12 cellular contexts compared by ENCODE assay signal in genomic region chr2:39142012-39142346, GRCh38. TPM values are rescaled to one million over a fixed set of nuclear protein-coding genes. Genes with fewer than 3 reads are reported as not detected.
A peak's percentile ranks its signal among the peaks of the same experiment; 100 is the strongest.
DNase-seq lines count a peak whose midpoint lies in the region; ATAC-seq, FAIRE-seq and TF ChIP-seq lines count a peak whose summit lies in the region.
"Had no signal": no experiment of that assay in that cellular context is flagged by ENCODE, and none has a peak within 500 bp of the region (broad histone marks: within the 10 kb centered on the region; RNA-seq: fewer than 3 reads in every experiment).

No MANE protein-coding gene starts in this region.

- H3K4me3 ChIP-seq in PC-3 (ENCODE audit: low read length) (peak overlapping the region; percentile 2; the same call in 1 of the 2 replicates), K562 (no peak overlapping the region)
- H3K4me3 ChIP-seq: skin epidermis had no signal

- BruUV-seq in PC-3 (replicated peaks; lab: Mats Ljungman, UMichigan) (no TSS peak), K562 (replicated peaks; lab: Mats Ljungman, UMichigan) (no TSS peak)

- H4K20me1 ChIP-seq in PC-3 (ENCODE audit: low read length) (no peaks in the 10 kb centered on the region), K562 (replicated peaks; ENCODE audit: control insufficient read depth, insufficient read depth, low read length) (no peaks in the 10 kb centered on the region)

- H3K4me1 ChIP-seq in PC-3 (ENCODE audit: insufficient read depth, low read length) (peaks cover 15% of the 10 kb centered on the region), K562 (replicated peaks in 1 of 2; ENCODE audit: control insufficient read depth in 2 of 2, insufficient read depth in 2 of 2, low read length in 2 of 2) (peaks cover 12 to 30% of the 10 kb centered on the region in 2 experiments)

- H3K27ac ChIP-seq in PC-3 (ENCODE audit: low read length) (peak overlapping the region; percentile 1; the same call in 1 of the 2 replicates), K562 (ENCODE audit: extremely low read depth, low read depth, low read length) (peak overlapping the region; percentile 54; the same call in 2 of the 3 replicates)

- TF ChIP-seq CTCF in PC-3 (conservative IDR thresholded peaks at IDR 0.05; ENCODE audit: low read depth, low read length) = no peak
- no peak for TF ChIP-seq CTCF in K562 (IDR thresholded peaks at IDR 0.05 in 2 of 3, conservative IDR thresholded peaks at IDR 0.05 in 1 of 3; ENCODE audit: insufficient read depth in 2 of 3, low read depth in 1 of 3, low read length in 3 of 3)

- H3F3A ChIP-seq in PC-3 (ENCODE audit: low read length, unreplicated experiment) = no peaks in the 10 kb centered on the region

- peak; percentile 88 for TF ChIP-seq EP300 in K562 (IDR thresholded peaks at IDR 0.05; ENCODE audit: low read length)

- POLR2A ChIA-PET in PC-3 (lab: Charles Lee; ENCODE audit: unreplicated experiment) = interaction anchor here (0.7 kb wide), 1 partner anchor 21 kb away, joined by 3 read pairs; the partner anchor contains the start of gene SOS1
- POLR2A ChIA-PET in K562 (lab: Yijun Ruan, JAX) = interaction anchor here (0.9 to 2.0 kb wide), 4 partner anchors 12 to 391 kb away, joined by 3 to 12 read pairs (median 5); partner anchors contain the start of genes SOS1 and SRSF7

- ATAC-seq in PC-3 (peak; percentile 68), K562 (peak; percentile 89), HG03378 (IDR thresholded peaks at IDR 0.05; ENCODE audit: unreplicated experiment) (no peak)

- 0% methylated on average over 2 of the region's 2 CpGs for whole genome bisulfite sequencing in K562 (ENCODE audit: insufficient coverage, low coverage, missing lambda C conversion rate)

- peak; percentile 91 for FAIRE-seq in K562 (lab: Jason Lieb, UNC)
- FAIRE-seq: endothelial cell of umbilical vein had no signal

- intact Hi-C loops in PC-3 (cut with micrococcal nuclease) (no loop called here), K562 (cut with micrococcal nuclease) (loop anchor here (1.0 kb wide), 1 partner anchor 18 kb away; no protein-coding TSS in a partner anchor)

- peak; percentile 3 for DNase-seq in stimulated activated naive CD4-positive, alpha-beta T cell treated with Interleukin-2 at 50 U/mL for 16 hours (lab: John Stamatoyannopoulos, UW)
- no peak for DNase-seq in stimulated activated naive CD4-positive, alpha-beta T cell (lab: John Stamatoyannopoulos, UW)
- no peak for DNase-seq in PC-3
- peak; percentile 39 to 87 (median 58) for DNase-seq in K562 (ENCODE audit: extremely low read depth in 1 of 4, low spot score in 3 of 4)
- DNase-seq in H4 (ENCODE audit: low spot score) = no peak
- no peak for DNase-seq in germinal center (ENCODE audit: low spot score)
- DNase-seq: DMS79, NCI-H2081, NCI-H774 had no signal

- in situ Hi-C loops in K562 (cut with MboI) = no loop called here

- H3K79me2 ChIP-seq in PC-3 (ENCODE audit: low read length) (no peaks in the 10 kb centered on the region), K562 (ENCODE audit: control insufficient read depth, insufficient read depth, low read length) (no peaks in the 10 kb centered on the region)

- no peak overlapping the region for H3K9ac ChIP-seq in PC-3 (ENCODE audit: low read length)
- H3K9ac ChIP-seq in K562 (ENCODE audit: insufficient read depth in 1 of 2, low read depth in 2 of 2, low read length in 2 of 2) = peak overlapping the region in 1 of 2 experiments; percentile 22; a peak in 2 of 4 replicates

- H3K4me2 ChIP-seq in PC-3 (ENCODE audit: low read length) (peak overlapping the region; percentile 57), K562 (ENCODE audit: insufficient read depth, low read length) (peak overlapping the region; percentile 57)

- no peak for TF ChIP-seq POLR2A in K562 (conservative IDR thresholded peaks at IDR 0.05)

- no peaks in the 10 kb centered on the region for H3K36me3 ChIP-seq in PC-3 (ENCODE audit: low read depth, low read length)
- no peaks in the 10 kb centered on the region for H3K36me3 ChIP-seq in K562 (ENCODE audit: control insufficient read depth, insufficient read depth, low read length)

- CTCF ChIA-PET in PC-3 (lab: Charles Lee) (no interaction called here), K562 (lab: Yijun Ruan, JAX; ENCODE audit: low intra/inter-chr PET ratio) (no interaction called here)

- no peak for TF ChIP-seq RAD21 in K562 (CRISPR knock-in tag; conservative IDR thresholded peaks at IDR 0.05 in 1 of 2, IDR thresholded peaks at IDR 0.05 in 1 of 2)

- H3K27me3 ChIP-seq in PC-3 (ENCODE audit: low read length) = no peaks in the 10 kb centered on the region
- no peaks in the 10 kb centered on the region for H3K27me3 ChIP-seq in K562 (ENCODE audit: control insufficient read depth in 2 of 2, insufficient read depth in 2 of 2, low read length in 2 of 2)

- H3K9me1 ChIP-seq in K562 (ENCODE audit: control insufficient read depth, insufficient read depth, low read length) = no peaks in the 10 kb centered on the region

- H3K9me2 ChIP-seq in PC-3 (replicated peaks; ENCODE audit: low read length) = no peaks in the 10 kb centered on the region

- H3K9me3 ChIP-seq in PC-3 (ENCODE audit: low read length) = no peaks in the 10 kb centered on the region
- H3K9me3 ChIP-seq in K562 (replicated peaks; ENCODE audit: control insufficient read depth, insufficient read depth, low read depth, low read length) = 0 out of 2 replicates have a peak, but pooled peaks cover 4% of the 10 kb centered on the region

- H2AFZ ChIP-seq in PC-3 (ENCODE audit: low read length) = peak overlapping the region; percentile 40
- H2AFZ ChIP-seq in K562 (ENCODE audit: low read depth, low read length) = peak overlapping the region; percentile 63

TF ChIP-seq in K562, 482 proteins besides CTCF, POLR2A, EP300 and RAD21 (continues in another document):
- TF ChIP-seq HMG20B (CRISPR knock-in tag; IDR thresholded peaks at IDR 0.05) (no peak), ZFX (CRISPR knock-in tag; IDR thresholded peaks at IDR 0.05) (no peak), ZBED1 (IDR thresholded peaks at IDR 0.05) (no peak), NFXL1 (CRISPR knock-in tag; IDR thresholded peaks at IDR 0.05) (no peak), SNRNP70 (optimal IDR thresholded peaks at IDR 0.05; ENCODE audit: low read depth, low read length) (no peak), KDM5B (IDR thresholded peaks at IDR 0.05; ENCODE audit: insufficient replicate concordance, low read depth, low read length) (no peak), HDAC2 (IDR thresholded peaks at IDR 0.05) (no peak; the same call in 1 of the 2 replicates), ZNF23 (CRISPR knock-in tag; IDR thresholded peaks at IDR 0.05) (no peak), PURB (CRISPR knock-in tag; IDR thresholded peaks at IDR 0.05; ENCODE audit: low read depth) (no peak), GTF2F1 (IDR thresholded peaks at IDR 0.05; ENCODE audit: low read depth, low read length) (no peak)
- TF ChIP-seq, protein P1, sequence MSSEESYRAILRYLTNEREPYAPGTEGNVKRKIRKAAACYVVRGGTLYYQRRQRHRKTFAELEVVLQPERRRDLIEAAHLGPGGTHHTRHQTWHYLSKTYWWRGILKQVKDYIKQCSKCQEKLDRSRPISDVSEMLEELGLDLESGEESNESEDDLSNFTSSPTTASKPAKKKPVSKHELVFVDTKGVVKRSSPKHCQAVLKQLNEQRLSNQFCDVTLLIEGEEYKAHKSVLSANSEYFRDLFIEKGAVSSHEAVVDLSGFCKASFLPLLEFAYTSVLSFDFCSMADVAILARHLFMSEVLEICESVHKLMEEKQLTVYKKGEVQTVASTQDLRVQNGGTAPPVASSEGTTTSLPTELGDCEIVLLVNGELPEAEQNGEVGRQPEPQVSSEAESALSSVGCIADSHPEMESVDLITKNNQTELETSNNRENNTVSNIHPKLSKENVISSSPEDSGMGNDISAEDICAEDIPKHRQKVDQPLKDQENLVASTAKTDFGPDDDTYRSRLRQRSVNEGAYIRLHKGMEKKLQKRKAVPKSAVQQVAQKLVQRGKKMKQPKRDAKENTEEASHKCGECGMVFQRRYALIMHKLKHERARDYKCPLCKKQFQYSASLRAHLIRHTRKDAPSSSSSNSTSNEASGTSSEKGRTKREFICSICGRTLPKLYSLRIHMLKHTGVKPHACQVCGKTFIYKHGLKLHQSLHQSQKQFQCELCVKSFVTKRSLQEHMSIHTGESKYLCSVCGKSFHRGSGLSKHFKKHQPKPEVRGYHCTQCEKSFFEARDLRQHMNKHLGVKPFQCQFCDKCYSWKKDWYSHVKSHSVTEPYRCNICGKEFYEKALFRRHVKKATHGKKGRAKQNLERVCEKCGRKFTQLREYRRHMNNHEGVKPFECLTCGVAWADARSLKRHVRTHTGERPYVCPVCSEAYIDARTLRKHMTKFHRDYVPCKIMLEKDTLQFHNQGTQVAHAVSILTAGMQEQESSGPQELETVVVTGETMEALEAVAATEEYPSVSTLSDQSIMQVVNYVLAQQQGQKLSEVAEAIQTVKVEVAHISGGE (CRISPR knock-in tag; IDR thresholded peaks at IDR 0.05) = no peak

RNA-seq across cellular contexts. Expression of gene SOS1, which starts 21.1 kb away (rescaled TPM):
- total RNA-seq in PC-3 (2014; rRNA removed) (9.7 and 10.5 TPM in 2 replicates), K562 (2014; rRNA removed) (6.3 and 7.6 TPM in 2 replicates), K562 (2014; rRNA removed; fragmentation: Illumina TruSeq; extraction: Trizol) (16.3 and 17.9 TPM in 2 replicates), K562 (2015; rRNA removed; fragmentation: Illumina TruSeq; extraction: Trizol) (20.1 and 21.6 TPM in 2 replicates), K562 (2021) (23.1 and 23.8 TPM in 2 replicates)
- 26.1 and 163 TPM in 2 replicates for total RNA-seq in K562 (2011; cell fraction: chromatin; rRNA removed; ENCODE audit: low replicate concordance)
- total RNA-seq in K562 (2011; cell fraction: nucleolus; rRNA removed) = 8.8 and 15.8 TPM in 2 replicates
- 38.1 and 53.0 TPM in 2 replicates for total RNA-seq in K562 (2011; cell fraction: nucleoplasm; rRNA removed)
- polyA plus RNA-seq in K562 (2011; rRNA removed) (27.1 and 27.9 TPM in 2 replicates), K562 (2014; fragmentation: Illumina TruSeq; extraction: Trizol) (24.5 and 26.8 TPM in 2 replicates), K562 (2014; fragmentation: Nextera tagmentation; extraction: Ambion mirVana) (1 to 10 TPM; 2.5 to 4.0 TPM), K562 (2014; rRNA removed) (10.9 and 12.1 TPM in 2 replicates)
- polyA plus RNA-seq in K562 (2011; cell fraction: cytosol; rRNA removed) = 16.0 and 30.7 TPM in 2 replicates
- polyA plus RNA-seq in K562 (2011; cell fraction: nucleus; rRNA removed) = 61.3 and 78.0 TPM in 2 replicates
- 13.2 and 16.3 TPM in 2 replicates for polyA plus RNA-seq in K562 (2012)
- polyA minus RNA-seq in K562 (2011; rRNA and poly(A)+ RNA removed) = 80.6 and 96.0 TPM in 2 replicates
- 15.1 and 17.0 TPM in 2 replicates for polyA minus RNA-seq in K562 (2011; cell fraction: cytosol; rRNA and poly(A)+ RNA removed)
- polyA minus RNA-seq in K562 (2011; cell fraction: nucleus; rRNA and poly(A)+ RNA removed) = 52.2 and 93.1 TPM in 2 replicates
- 14.3 and 25.8 TPM in 2 replicates for total RNA-seq in H4 (2014; rRNA removed; shearing (Covaris generic))

Comparison
In these comparisons a context has a peak if more than half of its experiments do, and no peak if none do; other contexts are left out.
1. DNase-seq: peak in stimulated activated naive CD4-positive, alpha-beta T cell treated with Interleukin-2 at 50 U/mL for 16 hours (single experiment) and K562 (4 of 4); none in stimulated activated naive CD4-positive, alpha-beta T cell (0 of 6), PC-3 (single experiment), H4 (single experiment) and germinal center (single experiment).